9 cellular contexts compared by ENCODE assay signal in the genomic region with DNA sequence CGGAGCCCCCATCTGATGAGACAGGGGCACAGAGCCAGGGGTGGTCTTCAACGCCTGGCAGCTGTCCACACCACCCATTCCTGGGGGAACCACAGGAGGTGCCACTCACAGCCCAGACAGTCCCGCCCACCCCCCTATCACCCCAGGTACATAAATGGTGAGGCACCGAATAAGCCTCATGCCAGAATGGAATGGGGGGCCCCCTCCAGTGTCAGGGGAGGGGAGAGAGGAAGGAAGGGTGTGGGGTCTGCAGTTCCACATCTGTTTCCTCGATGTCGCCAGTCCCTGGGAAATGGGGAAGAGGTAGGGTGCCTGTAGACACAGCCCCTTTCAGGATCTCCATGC. TPM values are rescaled to one million over a fixed set of nuclear protein-coding genes. Genes with fewer than 3 reads are reported as not detected.
DNase-seq lines count a peak whose midpoint lies in the region; ATAC-seq and TF ChIP-seq lines count a peak whose summit lies in the region.
"Had no signal": no experiment of that assay in that cellular context is flagged by ENCODE, and none has a peak within 500 bp of the region (broad histone marks: within the 10 kb centered on the region; RNA-seq: fewer than 3 reads in every experiment).

No MANE protein-coding gene starts in this region.

- no peak for TF ChIP-seq POLR2A in spleen (IDR thresholded peaks at IDR 0.05)

- peak overlapping the region; percentile 91 for H3K4me3 Mint-ChIP-seq in activated CD4-positive, alpha-beta memory T cell treated with anti-CD3 and anti-CD28 coated beads for 36 hours

- peaks cover 65 to 100% (median 93%) of the 10 kb centered on the region in 6 donors for H3K4me1 ChIP-seq in spleen
- peaks cover 0 to 64% (median 49%) of the 10 kb centered on the region in 4 donors for H3K4me1 ChIP-seq in tibial artery
- H3K4me1 ChIP-seq in foreskin keratinocyte: peaks cover 4% of the 10 kb centered on the region

- CTCF ChIA-PET in activated CD4-positive, alpha-beta memory T cell treated with anti-CD3 and anti-CD28 coated beads for 36 hours (lab: Charles Lee): interaction anchor here (1.5 to 11.2 kb wide), 4 partner anchors 9 to 125 kb away, joined by 5 to 99 read pairs (median 8); no protein-coding TSS in a partner anchor

- WGBS in spleen, 5 donors: 7 to 29% (median 14%) methylated on average over 5 to 6 of the region's 6 CpGs

- peak overlapping the region; percentile 90 for H3K27ac Mint-ChIP-seq in activated CD4-positive, alpha-beta memory T cell treated with anti-CD3 and anti-CD28 coated beads for 36 hours

- TF ChIP-seq CTCF in HL-60 (IDR thresholded peaks at IDR 0.05; ENCODE audit: insufficient read depth, low read length) (no peak), spleen (IDR thresholded peaks at IDR 0.05 in 8 of 11, conservative IDR thresholded peaks at IDR 0.05 in 3 of 11) (no peak), tibial artery (IDR thresholded peaks at IDR 0.05) (no peak), foreskin keratinocyte (conservative IDR thresholded peaks at IDR 0.05) (no peak)

- peaks cover 0 to 49% (median 42%) of the 10 kb centered on the region in 6 donors for H3K36me3 ChIP-seq in spleen
- H3K36me3 ChIP-seq in tibial artery: peaks cover 0 to 26% (median 4%) of the 10 kb centered on the region in 3 donors

- H3K4me1 Mint-ChIP-seq in activated CD4-positive, alpha-beta memory T cell treated with anti-CD3 and anti-CD28 coated beads for 36 hours (ENCODE audit: low read depth): peaks cover 57% of the 10 kb centered on the region

- ATAC-seq in HG02759 (IDR thresholded peaks at IDR 0.05; ENCODE audit: unreplicated experiment) (no peak), foreskin keratinocyte (no peak)

- H3K9me3 Mint-ChIP-seq in activated CD4-positive, alpha-beta memory T cell treated with anti-CD3 and anti-CD28 coated beads for 36 hours: no peaks in the 10 kb centered on the region

- POLR2A ChIA-PET in activated CD4-positive, alpha-beta memory T cell treated with anti-CD3 and anti-CD28 coated beads for 36 hours (lab: Charles Lee): interaction anchor here (1.5 to 1.7 kb wide), 3 partner anchors 11 to 13 kb away, joined by 5 to 12 read pairs (median 7); no protein-coding TSS in a partner anchor

- no peaks in the 10 kb centered on the region for H3K27me3 Mint-ChIP-seq in activated CD4-positive, alpha-beta memory T cell treated with anti-CD3 and anti-CD28 coated beads for 36 hours

- H3K4me3 ChIP-seq in HL-60 (replicated peaks; ENCODE audit: insufficient read depth, low read length): peak overlapping the region; percentile 95
- H3K4me3 ChIP-seq in iPS-18c (ENCODE audit: insufficient read depth, low read depth, low read length): peak overlapping the region; percentile 80
- peak overlapping the region; percentile 70 to 99 (median 96) for H3K4me3 ChIP-seq in spleen
- H3K4me3 ChIP-seq in tibial artery: no peak overlapping the region

- H3K36me3 Mint-ChIP-seq in activated CD4-positive, alpha-beta memory T cell treated with anti-CD3 and anti-CD28 coated beads for 36 hours: peaks cover 49% of the 10 kb centered on the region

- intact Hi-C loops in activated CD4-positive, alpha-beta memory T cell treated with anti-CD3 and anti-CD28 coated beads for 36 hours (cut with micrococcal nuclease): no loop called here
- intact Hi-C loops in spleen (cut with DNase I; ENCODE audit: low total_unique reads): no loop called here
- intact Hi-C loops in tibial artery (cut with DNase I; ENCODE audit: low total_unique reads): no loop called here

- H3K27ac ChIP-seq in HL-60 (replicated peaks) (peak overlapping the region; percentile 93), spleen (peak overlapping the region; percentile 87 to 97 (median 94)), tibial artery (no peak overlapping the region), foreskin keratinocyte (no peak overlapping the region)

- H3K27me3 ChIP-seq in HL-60 (ENCODE audit: insufficient read depth, poor library complexity, severe bottlenecking): no peaks in the 10 kb centered on the region
- H3K27me3 ChIP-seq in spleen (replicated peaks in 1 of 7): no peaks in the 10 kb centered on the region
- peaks cover 0 to 90% of the 10 kb centered on the region in 2 donors for H3K27me3 ChIP-seq in tibial artery
- H3K27me3 ChIP-seq in foreskin keratinocyte: peaks cover 10% of the 10 kb centered on the region

- H3K9me3 ChIP-seq in iPS-18c (ENCODE audit: control insufficient read depth, insufficient read depth, low read length) (no peaks in the 10 kb centered on the region), spleen (no peaks in the 10 kb centered on the region), tibial artery (no peaks in the 10 kb centered on the region)

- no peak for DNase-seq in HL-60 (ENCODE audit: low read depth in 1 of 2, low spot score in 1 of 2)
- DNase-seq in activated CD4-positive, alpha-beta memory T cell treated with anti-CD3 and anti-CD28 coated beads for 36 hours: no peak
- no peak for DNase-seq in spleen
- no peak for DNase-seq in tibial artery
- no peak for DNase-seq in NCI-H1417 (lab: John Stamatoyannopoulos, UW)
- no peak for DNase-seq in foreskin keratinocyte

RNA-seq across cellular contexts. Expression of gene TMC6, which starts 1.7 kb away (rescaled TPM):
- 100 to 1,000 TPM; 157 to 162 TPM for total RNA-seq in activated CD4-positive, alpha-beta memory T cell treated with anti-CD3 and anti-CD28 coated beads for 36 hours
- total RNA-seq in spleen (100 to 1,000 TPM; 169 to 425 (median 354) TPM), foreskin keratinocyte (14.3 and 23.7 TPM in 2 replicates)
- polyA plus RNA-seq in spleen (100 to 1,000 TPM; 132 to 269 (median 252) TPM), foreskin keratinocyte (13.8 and 25.6 TPM in 2 replicates)

RNA-seq across cellular contexts. Expression of gene TMC8, which starts 3.7 kb away (rescaled TPM):
- total RNA-seq in activated CD4-positive, alpha-beta memory T cell treated with anti-CD3 and anti-CD28 coated beads for 36 hours: 100 to 1,000 TPM; 134 to 140 TPM
- 100 to 1,000 TPM; 116 to 222 (median 205) TPM for total RNA-seq in spleen
- polyA plus RNA-seq in spleen: 100 to 1,000 TPM; 103 to 191 (median 158) TPM
- total RNA-seq in foreskin keratinocyte: 0.11 and 0.14 TPM in 2 replicates
- polyA plus RNA-seq in foreskin keratinocyte: 0.07 and 0.16 TPM in 2 replicates
- total RNA-seq: fibroblast of lung had no signal

RNA-seq across cellular contexts. Expression of gene C17orf99, which starts 19.3 kb away (rescaled TPM):
- not detected for total RNA-seq in activated CD4-positive, alpha-beta memory T cell treated with anti-CD3 and anti-CD28 coated beads for 36 hours
- 1 to 10 TPM in 2 of 7 donors, under 1 TPM in 2, not detected in 3; 0.19 to 3.0 (median 0.95) TPM for total RNA-seq in spleen
- polyA plus RNA-seq in spleen: under 1 TPM in 2 of 3 donors, not detected in 1; 0.46 TPM
- 0.18 and 0.24 TPM in 2 replicates for total RNA-seq in foreskin keratinocyte
- 0.22 TPM in 1 of 2 replicates, not detected in the other for polyA plus RNA-seq in foreskin keratinocyte
- total RNA-seq: fibroblast of lung had no signal
- polyA plus RNA-seq: fibroblast of lung had no signal

RNA-seq across cellular contexts. Expression of gene SYNGR2, which starts 41.5 kb away (rescaled TPM):
- 10 to 100 TPM; 79.2 to 87.7 TPM for total RNA-seq in activated CD4-positive, alpha-beta memory T cell treated with anti-CD3 and anti-CD28 coated beads for 36 hours
- total RNA-seq in spleen (100 to 1,000 TPM; 107 to 179 (median 137) TPM), foreskin keratinocyte (30.3 and 48.0 TPM in 2 replicates)
- polyA plus RNA-seq in spleen (100 to 1,000 TPM; 152 to 201 (median 170) TPM), foreskin keratinocyte (60.8 and 111 TPM in 2 replicates)

RNA-seq across cellular contexts. Expression of gene TK1, which starts 60.0 kb away (rescaled TPM):
- 100 to 1,000 TPM; 188 to 193 TPM for total RNA-seq in activated CD4-positive, alpha-beta memory T cell treated with anti-CD3 and anti-CD28 coated beads for 36 hours
- total RNA-seq in spleen: 10 to 100 TPM in 5 of 7 donors, 1 to 10 TPM in 2; 3.7 to 18.7 (median 10.5) TPM
- polyA plus RNA-seq in spleen: 10 to 100 TPM in 2 of 3 donors, 1 to 10 TPM in 1; 3.9 to 20.4 (median 19.8) TPM
- total RNA-seq in foreskin keratinocyte: 80.9 and 109 TPM in 2 replicates
- 169 and 180 TPM in 2 replicates for polyA plus RNA-seq in foreskin keratinocyte

Comparison
In these comparisons a context has a peak if more than half of its experiments do, and no peak if none do; other contexts are left out.
1. H3K27ac ChIP-seq: peak in HL-60 (single experiment) and spleen (8 of 8); none in tibial artery (0 of 2) and foreskin keratinocyte (single experiment).
2. H3K4me3 ChIP-seq: peak in HL-60 (single experiment), iPS-18c (single experiment) and spleen (8 of 8); none in tibial artery (0 of 2).
3. RNA of gene TMC8, which starts 3.7 kb away (total RNA-seq): 116 to 222 TPM in spleen and 134 to 140 TPM in activated CD4-positive, alpha-beta memory T cell treated with anti-CD3 and anti-CD28 coated beads for 36 hours; 0.11 to 0.14 TPM in foreskin keratinocyte; every median in the first group is over 100 times any median in the second.